Comparison of ENCODE assay signal across 9 cellular contexts in genomic region chr2:46812381-46813024, GRCh38.
DNase-seq lines count a peak whose midpoint lies in the region; ATAC-seq and TF ChIP-seq lines count a peak whose summit lies in the region.
"Had no signal": no experiment of that assay in that cellular context is flagged by ENCODE, and none has a peak within 500 bp of the region (broad histone marks: within the 10 kb centered on the region; RNA-seq: fewer than 3 reads in every experiment).

No MANE protein-coding gene starts in this region.

- TF ChIP-seq CTCF in SK-N-SH (IDR thresholded peaks at IDR 0.05) (0 out of 2 replicates have a peak, but pooled peaks have one; percentile 11), psoas muscle (IDR thresholded peaks at IDR 0.05) (no peak)

- no peak overlapping the region for H3K23ac ChIP-seq in mesendoderm (ENCODE audit: low read length)

- peaks cover 42% of the 10 kb centered on the region for H3F3A ChIP-seq in SK-N-SH (replicated peaks; ENCODE audit: insufficient read depth)

- peaks cover 38% of the 10 kb centered on the region for H3K27me3 Mint-ChIP-seq in stimulated activated naive CD8-positive, alpha-beta T cell treated with anti-CD3 and anti-CD28 coated beads, Interleukin-15, amount 100 ng/mL, for 72 hours

- H3K9me2 ChIP-seq in SK-N-SH = no peaks in the 10 kb centered on the region

- no peak overlapping the region for H4K8ac ChIP-seq in mesendoderm (ENCODE audit: low read depth, low read length)

- H3K4me2 ChIP-seq in SK-N-SH (peak overlapping the region; percentile 72), mesendoderm (ENCODE audit: low read length) (no peak overlapping the region)

- CTCF ChIA-PET in SK-N-SH (lab: Yijun Ruan, JAX) = interaction anchor here (0.6 to 3.3 kb wide), 8 partner anchors 9 to 549 kb away, joined by 3 to 23 read pairs (median 6); no protein-coding TSS in a partner anchor

- H2AK5ac ChIP-seq in mesendoderm (ENCODE audit: low read length) = no peak overlapping the region

- peaks cover 34 to 42% of the 10 kb centered on the region in 2 experiments for H3K4me1 ChIP-seq in SK-N-SH (ENCODE audit: control insufficient read depth in 1 of 2, insufficient read depth in 2 of 2, low read depth in 1 of 2, low read length in 1 of 2)
- H3K4me1 ChIP-seq in psoas muscle = peaks cover 25% of the 10 kb centered on the region
- no peaks in the 10 kb centered on the region for H3K4me1 ChIP-seq in mesendoderm (ENCODE audit: control insufficient read depth, low read depth, low read length)

- intact Hi-C loops in psoas muscle (cut with DNase I) = no loop called here

- no peak for TF ChIP-seq RAD21 in SK-N-SH (IDR thresholded peaks at IDR 0.05; ENCODE audit: low read length)

- H3K79me2 ChIP-seq in SK-N-SH (ENCODE audit: insufficient read depth) (no peaks in the 10 kb centered on the region), mesendoderm (ENCODE audit: control insufficient read depth, insufficient read depth, low read length) (no peaks in the 10 kb centered on the region)

- no peak overlapping the region for H2BK5ac ChIP-seq in mesendoderm (ENCODE audit: low read length)

- TF ChIP-seq EP300 in SK-N-SH (IDR thresholded peaks at IDR 0.05; ENCODE audit: borderline replicate concordance in 1 of 2, low read depth in 1 of 2, low read length in 1 of 2) = peak; percentile 89 to 97

- no peak overlapping the region for H4K5ac ChIP-seq in mesendoderm (ENCODE audit: low read length)

- H3K18ac ChIP-seq in mesendoderm (ENCODE audit: low read length) = no peak overlapping the region

- H3K27ac Mint-ChIP-seq in stimulated activated naive CD8-positive, alpha-beta T cell treated with anti-CD3 and anti-CD28 coated beads, Interleukin-15, amount 100 ng/mL, for 72 hours = peak overlapping the region in 1 of 2 donors; percentile 30
- H3K27ac Mint-ChIP-seq: stimulated activated naive B cell treated with anti-CD40 and anti-IgM and Interleukin-4, amounts not matched to agents 10 μg/mL and 1 μg/mL and 100 μg/mL, for 72 hours had no signal

- peak; percentile 19 to 54 (median 36) for ATAC-seq in psoas muscle
- ATAC-seq in GM18517 (IDR thresholded peaks at IDR 0.05; ENCODE audit: unreplicated experiment) = no peak
- ATAC-seq in stimulated activated naive CD8-positive, alpha-beta T cell treated with anti-CD3 and anti-CD28 coated beads, Interleukin-15, amount 100 ng/mL, for 72 hours = no peak
- ATAC-seq: stimulated activated naive B cell treated with anti-CD40 and anti-IgM and Interleukin-4, amounts not matched to agents 10 μg/mL and 1 μg/mL and 100 μg/mL, for 72 hours had no signal

- H3K4ac ChIP-seq in mesendoderm (ENCODE audit: low read depth, low read length) = no peak overlapping the region

- H2BK15ac ChIP-seq in mesendoderm (replicated peaks; ENCODE audit: low read depth) = no peak overlapping the region

- H2AFZ ChIP-seq in SK-N-SH (ENCODE audit: low read depth) = peak overlapping the region; percentile 54; the same call in 1 of the 2 replicates

- H3K9me3 ChIP-seq in SK-N-SH (no peaks in the 10 kb centered on the region), psoas muscle (no peaks in the 10 kb centered on the region)

- H3K27ac ChIP-seq in SK-N-SH (ENCODE audit: low read depth in 2 of 2, low read length in 1 of 2) (peak overlapping the region; percentile 94 to 97), psoas muscle (peak overlapping the region; percentile 72), mesendoderm (ENCODE audit: low read depth, low read length) (no peak overlapping the region)

- DNase-seq in AG20443 (ENCODE audit: low spot score) (peak; percentile 82), SK-N-SH (peak; percentile 50), foreskin melanocyte (peak; percentile 28), psoas muscle (peak; percentile 78 to 82), mesendoderm (no peak), NCI-H510A treated with DMSO at 0.1 percent for 48 hours (lab: John Stamatoyannopoulos, UW) (no peak)
- DNase-seq in stimulated activated naive CD8-positive, alpha-beta T cell treated with anti-CD3 and anti-CD28 coated beads, Interleukin-15, amount 100 ng/mL, for 72 hours = no peak
- DNase-seq: stimulated activated naive B cell treated with anti-CD40 and anti-IgM and Interleukin-4, amounts not matched to agents 10 μg/mL and 1 μg/mL and 100 μg/mL, for 72 hours had no signal

- WGBS in SK-N-SH (ENCODE audit: low lambda C conversion rate) = 18% methylated on average over 10 of the region's 10 CpGs
- WGBS in psoas muscle, 3 donors = 40% methylated on average over 10 of the region's 10 CpGs
- WGBS in mesendoderm (ENCODE audit: extremely low coverage, insufficient coverage, low lambda C conversion rate) = no CpG with 5 or more reads among the region's 10 CpGs

- H3K4me3 Mint-ChIP-seq in stimulated activated naive CD8-positive, alpha-beta T cell treated with anti-CD3 and anti-CD28 coated beads, Interleukin-15, amount 100 ng/mL, for 72 hours = no peak overlapping the region
- H3K4me3 Mint-ChIP-seq: stimulated activated naive B cell treated with anti-CD40 and anti-IgM and Interleukin-4, amounts not matched to agents 10 μg/mL and 1 μg/mL and 100 μg/mL, for 72 hours had no signal

- peaks cover 0 to 4% of the 10 kb centered on the region in 2 experiments for H3K36me3 ChIP-seq in SK-N-SH (replicated peaks in 1 of 2; ENCODE audit: control insufficient read depth in 1 of 2, insufficient read depth in 2 of 2, low read length in 1 of 2)
- no peaks in the 10 kb centered on the region for H3K36me3 ChIP-seq in psoas muscle (ENCODE audit: insufficient read depth in 1 of 2, low read depth in 1 of 2)
- H3K36me3 ChIP-seq in mesendoderm (ENCODE audit: control insufficient read depth, insufficient read depth, low read length) = no peaks in the 10 kb centered on the region

- H3K9ac ChIP-seq in SK-N-SH (peak overlapping the region; percentile 73), mesendoderm (ENCODE audit: low read length) (no peak overlapping the region)

- no peak overlapping the region for H2BK120ac ChIP-seq in mesendoderm (ENCODE audit: low read depth, low read length)

- peaks cover 5% of the 10 kb centered on the region for H3K4me1 Mint-ChIP-seq in stimulated activated naive CD8-positive, alpha-beta T cell treated with anti-CD3 and anti-CD28 coated beads, Interleukin-15, amount 100 ng/mL, for 72 hours

- no peaks in the 10 kb centered on the region for H3K27me3 ChIP-seq in SK-N-SH (ENCODE audit: insufficient read depth)
- no peaks in the 10 kb centered on the region for H3K27me3 ChIP-seq in psoas muscle (ENCODE audit: insufficient read depth in 3 of 3, low read length in 2 of 3)
- no peaks in the 10 kb centered on the region for H3K27me3 ChIP-seq in mesendoderm (ENCODE audit: insufficient read depth, low read length, poor library complexity)

- no peaks in the 10 kb centered on the region for H3K9me3 Mint-ChIP-seq in stimulated activated naive CD8-positive, alpha-beta T cell treated with anti-CD3 and anti-CD28 coated beads, Interleukin-15, amount 100 ng/mL, for 72 hours

- no peaks in the 10 kb centered on the region for H4K20me1 ChIP-seq in SK-N-SH (ENCODE audit: insufficient read depth)

- H3K56ac ChIP-seq in mesendoderm (ENCODE audit: low read length) = no peak overlapping the region

- H3K4me3 ChIP-seq in SK-N-SH (ENCODE audit: low read depth in 2 of 2, low read length in 1 of 2) = peak overlapping the region; percentile 19 to 26; a peak in 2 of 4 replicates
- H3K4me3 ChIP-seq in psoas muscle = no peak overlapping the region
- H3K4me3 ChIP-seq in mesendoderm (ENCODE audit: low read length) = no peak overlapping the region

- H3K79me1 ChIP-seq in mesendoderm (ENCODE audit: low read length) = no peaks in the 10 kb centered on the region

- POLR2A ChIA-PET in SK-N-SH (lab: Yijun Ruan, JAX) = interaction anchor here (0.8 kb wide), 1 partner anchor 187 kb away, joined by 4 read pairs; no protein-coding TSS in a partner anchor

TF ChIP-seq in SK-N-SH, 30 proteins besides CTCF, POLR2A, EP300 and RAD21 (continues in another document):
- TF ChIP-seq ZBTB33 (IDR thresholded peaks at IDR 0.05; ENCODE audit: borderline replicate concordance, low read depth) (0 out of 2 replicates have a peak, but pooled peaks have one; percentile 36), CHD2 (IDR thresholded peaks at IDR 0.05; ENCODE audit: low read length, partially characterized antibody) (peak; percentile 66), POLR2AphosphoS5 (IDR thresholded peaks at IDR 0.05; ENCODE audit: low read depth, low read length) (peak; percentile 75; the same call in 1 of the 2 replicates), NFIC (IDR thresholded peaks at IDR 0.05; ENCODE audit: borderline replicate concordance) (peak; percentile 93), SMC3 (IDR thresholded peaks at IDR 0.05; ENCODE audit: low read depth, low read length) (no peak), JUND (IDR thresholded peaks at IDR 0.05) (peak; percentile 93), FOXM1 (IDR thresholded peaks at IDR 0.05; ENCODE audit: low read depth) (peak; percentile 92), IRF3 (IDR thresholded peaks at IDR 0.05; ENCODE audit: low read depth, low read length) (no peak)

Comparison
In these comparisons a context has a peak if more than half of its experiments do, and no peak if none do; other contexts are left out.
1. DNase-seq: peak in AG20443 (single experiment), SK-N-SH (single experiment), foreskin melanocyte (single experiment) and psoas muscle (2 of 2); none in mesendoderm (single experiment), NCI-H510A treated with DMSO at 0.1 percent for 48 hours (single experiment) and stimulated activated naive CD8-positive, alpha-beta T cell treated with anti-CD3 and anti-CD28 coated beads, Interleukin-15, amount 100 ng/mL, for 72 hours (0 of 2).
2. H3K4me3 ChIP-seq: peak in SK-N-SH (2 of 2); none in psoas muscle (single experiment) and mesendoderm (single experiment).
3. ATAC-seq: peak in psoas muscle (4 of 4); none in GM18517 (single experiment) and stimulated activated naive CD8-positive, alpha-beta T cell treated with anti-CD3 and anti-CD28 coated beads, Interleukin-15, amount 100 ng/mL, for 72 hours (single experiment).